ENCODE assay signal across 1 cellular context in the genomic region with DNA sequence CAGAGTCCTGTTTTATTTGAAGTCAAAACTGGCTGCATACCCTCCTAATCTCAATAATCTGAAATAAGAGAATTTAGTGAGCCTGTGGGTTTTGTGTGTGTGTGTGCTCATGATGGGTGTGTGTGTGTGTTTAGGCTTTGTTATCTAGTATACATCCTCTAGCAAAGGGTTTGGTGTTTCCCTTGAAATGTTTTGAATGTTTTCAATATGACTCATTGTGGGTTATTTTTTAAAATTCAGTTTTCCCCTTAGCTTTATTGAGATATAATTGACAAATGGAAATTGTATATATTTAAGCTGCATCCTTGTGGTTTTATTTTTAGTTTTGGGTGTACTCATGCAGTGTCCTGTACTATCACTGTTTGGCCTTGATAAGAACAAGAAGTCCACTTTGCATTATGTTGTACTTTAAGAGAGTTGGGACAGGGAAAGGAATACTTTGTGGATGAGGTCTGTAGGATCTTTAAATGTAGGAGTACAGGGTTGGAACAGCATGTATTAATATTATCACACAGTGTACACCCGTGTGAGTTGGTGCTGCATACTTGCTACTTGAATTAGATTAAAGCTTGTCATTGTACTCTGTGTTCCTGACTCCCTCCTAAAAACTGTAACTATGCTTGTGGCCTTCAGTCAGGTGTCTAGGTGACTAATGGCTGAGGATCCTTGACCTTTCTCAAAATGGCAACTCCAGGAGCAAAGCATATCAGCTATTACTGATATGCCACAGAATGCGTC.
TF ChIP-seq lines count a peak whose summit lies in the region.

No MANE protein-coding gene starts in this region.

TF ChIP-seq in K562, 482 proteins besides CTCF, POLR2A, EP300 and RAD21 (continued from another document and continues in another):
- 0 out of 6 replicates have a peak, but pooled peaks of 1 of the 3 experiments have one; percentile 23 for TF ChIP-seq ZBTB11 (CRISPR knock-in tag; IDR thresholded peaks at IDR 0.05)
- TF ChIP-seq YY1 (IDR thresholded peaks at IDR 0.05; ENCODE audit: borderline replicate concordance in 1 of 3, control insufficient read depth in 1 of 3, extremely low read depth in 1 of 3, insufficient read depth in 3 of 3, insufficient read length in 1 of 3, insufficient replicate concordance in 2 of 3, low read depth in 1 of 3, low read length in 2 of 3) = peak in 1 of 3 experiments; percentile 86
- TF ChIP-seq, protein P1, sequence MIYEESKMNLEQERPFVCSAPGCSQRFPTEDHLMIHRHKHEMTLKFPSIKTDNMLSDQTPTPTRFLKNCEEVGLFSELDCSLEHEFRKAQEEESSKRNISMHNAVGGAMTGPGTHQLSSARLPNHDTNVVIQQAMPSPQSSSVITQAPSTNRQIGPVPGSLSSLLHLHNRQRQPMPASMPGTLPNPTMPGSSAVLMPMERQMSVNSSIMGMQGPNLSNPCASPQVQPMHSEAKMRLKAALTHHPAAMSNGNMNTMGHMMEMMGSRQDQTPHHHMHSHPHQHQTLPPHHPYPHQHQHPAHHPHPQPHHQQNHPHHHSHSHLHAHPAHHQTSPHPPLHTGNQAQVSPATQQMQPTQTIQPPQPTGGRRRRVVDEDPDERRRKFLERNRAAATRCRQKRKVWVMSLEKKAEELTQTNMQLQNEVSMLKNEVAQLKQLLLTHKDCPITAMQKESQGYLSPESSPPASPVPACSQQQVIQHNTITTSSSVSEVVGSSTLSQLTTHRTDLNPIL (CRISPR knock-in tag; IDR thresholded peaks at IDR 0.05) = no peak
- TF ChIP-seq ZNF3 (CRISPR knock-in tag; IDR thresholded peaks at IDR 0.05) = no peak
- TF ChIP-seq BCOR (IDR thresholded peaks at IDR 0.05) = 0 out of 2 replicates have a peak, but pooled peaks have one; percentile 24
- no peak for TF ChIP-seq MXI1 (IDR thresholded peaks at IDR 0.05; ENCODE audit: low read depth, low read length)
- TF ChIP-seq, protein P2, sequence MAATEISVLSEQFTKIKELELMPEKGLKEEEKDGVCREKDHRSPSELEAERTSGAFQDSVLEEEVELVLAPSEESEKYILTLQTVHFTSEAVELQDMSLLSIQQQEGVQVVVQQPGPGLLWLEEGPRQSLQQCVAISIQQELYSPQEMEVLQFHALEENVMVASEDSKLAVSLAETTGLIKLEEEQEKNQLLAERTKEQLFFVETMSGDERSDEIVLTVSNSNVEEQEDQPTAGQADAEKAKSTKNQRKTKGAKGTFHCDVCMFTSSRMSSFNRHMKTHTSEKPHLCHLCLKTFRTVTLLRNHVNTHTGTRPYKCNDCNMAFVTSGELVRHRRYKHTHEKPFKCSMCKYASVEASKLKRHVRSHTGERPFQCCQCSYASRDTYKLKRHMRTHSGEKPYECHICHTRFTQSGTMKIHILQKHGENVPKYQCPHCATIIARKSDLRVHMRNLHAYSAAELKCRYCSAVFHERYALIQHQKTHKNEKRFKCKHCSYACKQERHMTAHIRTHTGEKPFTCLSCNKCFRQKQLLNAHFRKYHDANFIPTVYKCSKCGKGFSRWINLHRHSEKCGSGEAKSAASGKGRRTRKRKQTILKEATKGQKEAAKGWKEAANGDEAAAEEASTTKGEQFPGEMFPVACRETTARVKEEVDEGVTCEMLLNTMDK (IDR thresholded peaks at IDR 0.05; ENCODE audit: borderline replicate concordance, insufficient read depth, low read depth, low read length, poor library complexity, severe bottlenecking) = no peak
- peak in 1 of 2 experiments; percentile 42; a peak in 1 of 4 replicates for TF ChIP-seq TRIM24 (IDR thresholded peaks at IDR 0.05)
- no peak for TF ChIP-seq ZNF175 (CRISPR knock-in tag; IDR thresholded peaks at IDR 0.05; ENCODE audit: low read depth)
- TF ChIP-seq SMARCC2 (IDR thresholded peaks at IDR 0.05; ENCODE audit: low read depth) = peak; percentile 77; the same call in 1 of the 2 replicates
- peak; percentile 24; the same call in 1 of the 2 replicates for TF ChIP-seq HMBOX1 (IDR thresholded peaks at IDR 0.05)
- no peak for TF ChIP-seq NR4A1 (CRISPR knock-in tag; IDR thresholded peaks at IDR 0.05)
- TF ChIP-seq NR4A1 (tag; IDR thresholded peaks at IDR 0.05) = no peak
- TF ChIP-seq ZNF717 (CRISPR knock-in tag; IDR thresholded peaks at IDR 0.05) = no peak
- peak; percentile 32; the same call in 1 of the 2 replicates for TF ChIP-seq CTBP1 (IDR thresholded peaks at IDR 0.05; ENCODE audit: borderline replicate concordance)
- no peak for TF ChIP-seq HDGF (IDR thresholded peaks at IDR 0.05)
- no peak for TF ChIP-seq ZFP36 (IDR thresholded peaks at IDR 0.05; ENCODE audit: low read depth, low read length, partially characterized antibody)
- TF ChIP-seq SPI1 (IDR thresholded peaks at IDR 0.05; ENCODE audit: borderline replicate concordance, low read depth, low read length) = no peak
- peak; percentile 83 for TF ChIP-seq SMARCA4 (IDR thresholded peaks at IDR 0.05)
- no peak for TF ChIP-seq MGA (IDR thresholded peaks at IDR 0.05)
- no peak for TF ChIP-seq CHD4 (IDR thresholded peaks at IDR 0.05; ENCODE audit: insufficient read depth, insufficient replicate concordance, low read depth, low read length, poor library complexity, severe bottlenecking)
- TF ChIP-seq GTF2A2 (tag; IDR thresholded peaks at IDR 0.05) = no peak
- TF ChIP-seq SNIP1 (IDR thresholded peaks at IDR 0.05; ENCODE audit: low read depth) = no peak
- no peak for TF ChIP-seq SMARCB1 (IDR thresholded peaks at IDR 0.05; ENCODE audit: insufficient read length, low read depth)
- TF ChIP-seq KDM1A (IDR thresholded peaks at IDR 0.05) = peak; percentile 48 to 64; a peak in 3 of 4 replicates
- TF ChIP-seq TFAP4 (CRISPR knock-in tag; IDR thresholded peaks at IDR 0.05; ENCODE audit: borderline replicate concordance) = no peak; the same call in 1 of the 2 replicates
- no peak for TF ChIP-seq ARHGAP35 (IDR thresholded peaks at IDR 0.05; ENCODE audit: partially characterized antibody)
- TF ChIP-seq ZNF740 (CRISPR knock-in tag; IDR thresholded peaks at IDR 0.05) = no peak
- TF ChIP-seq ZNF740 (tag; IDR thresholded peaks at IDR 0.05) = no peak
- TF ChIP-seq KAT8 (IDR thresholded peaks at IDR 0.05; ENCODE audit: low read depth) = no peak
